ENCODE assay signal across 14 cellular contexts in the genomic region with DNA sequence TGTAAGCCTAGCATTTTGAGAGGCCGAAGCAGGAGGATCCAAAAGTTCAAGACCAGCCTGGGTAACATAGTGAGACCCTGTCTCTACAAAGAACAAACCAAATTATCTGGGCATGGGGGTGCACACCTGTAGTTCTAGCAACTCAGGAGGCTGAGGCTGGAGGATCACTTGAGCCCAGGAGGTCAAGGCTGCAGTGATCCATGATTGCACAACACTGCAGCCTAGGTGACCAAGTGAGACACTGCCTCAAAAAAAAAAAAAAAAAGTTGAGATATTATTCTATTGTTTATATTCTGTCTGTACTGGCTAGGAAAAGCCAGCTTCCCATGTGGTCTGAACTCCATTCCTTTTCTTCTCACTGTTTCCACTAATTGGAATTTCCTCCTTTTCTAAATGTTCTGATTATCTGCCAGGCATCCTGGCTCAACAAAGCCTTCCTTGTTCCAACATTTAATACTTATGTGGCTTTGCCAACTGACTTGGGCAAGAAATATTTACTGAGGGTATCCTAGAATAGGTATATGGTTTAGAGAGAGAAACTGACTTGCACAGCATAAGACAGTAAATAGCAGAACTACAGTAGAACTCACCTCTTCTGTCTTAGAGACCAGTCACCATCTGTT.
"Had no signal": no experiment of that assay in that cellular context is flagged by ENCODE, and none has a peak within 500 bp of the region (broad histone marks: within the 10 kb centered on the region; RNA-seq: fewer than 3 reads in every experiment).

No MANE protein-coding gene starts in this region.

- DNase-seq: activated CD4-positive, alpha-beta T cell treated with anti-CD3 and anti-CD28 coated beads, Interleukin-2, amount 50 U/mL, for 48 hours; activated CD8-positive, alpha-beta memory T cell treated with anti-CD3 and anti-CD28 coated beads, Interleukin-2, amount 10 ng/mL, durations not matched to agents 7 days and 5 days; activated T-cell treated with anti-CD3 and anti-CD28 coated beads, Interleukin-2, amount 50 U/mL, for 1 hour; adrenal gland; dermis blood vessel endothelial cell; effector memory CD8-positive, alpha-beta T cell; naive B cell; stimulated activated CD4-positive, alpha-beta T cell treated with anti-CD3 and anti-CD28 coated beads, Interleukin-1b, Interleukin-23, amount 100 ng/mL, for 48 hours; T-helper 17 cell; upper lobe of right lung; WERI-Rb-1 had no signal

- ATAC-seq: activated CD8-positive, alpha-beta memory T cell treated with anti-CD3 and anti-CD28 coated beads, Interleukin-2, amount 10 ng/mL, durations not matched to agents 7 days and 5 days; effector memory CD8-positive, alpha-beta T cell; left lobe of liver; T-helper 17 cell; upper lobe of right lung had no signal

- H3K4me3 ChIP-seq: adrenal gland, neural progenitor cell, thoracic aorta, upper lobe of right lung had no signal
